1 cellular context compared by ENCODE assay signal in genomic region chr17:79796570-79797491, GRCh38.
TF ChIP-seq lines count a peak whose summit lies in the region.

CBX8 (minus strand) TSS chr17:79797077; CDS start chr17:79796998, 79 bp downstream.

TF ChIP-seq in K562, 482 proteins besides CTCF, POLR2A, EP300 and RAD21 (continued from another document and continues in another):
- TF ChIP-seq FIP1L1 (IDR thresholded peaks at IDR 0.05; ENCODE audit: low read depth, low read length, poor library complexity, severe bottlenecking) (no peak), SMAD1 (IDR thresholded peaks at IDR 0.05; ENCODE audit: low read depth, low read length, partially characterized antibody) (peak; percentile 34), ZBTB34 (CRISPR knock-in tag; IDR thresholded peaks at IDR 0.05) (no peak), JUND (IDR thresholded peaks at IDR 0.05; ENCODE audit: borderline replicate concordance, low read depth, low read length) (peak; percentile 87), JUND (tag; IDR thresholded peaks at IDR 0.05; ENCODE audit: borderline replicate concordance, low read depth, low read length) (peak; percentile 79; the same call in 1 of the 3 replicates), BCOR (IDR thresholded peaks at IDR 0.05) (0 out of 2 replicates have a peak, but pooled peaks have one; percentile 16), STAT5B (CRISPR knock-in tag; IDR thresholded peaks at IDR 0.05) (no peak), ZNF609 (CRISPR knock-in tag; IDR thresholded peaks at IDR 0.05; ENCODE audit: borderline replicate concordance) (no peak), CXXC5 (CRISPR knock-in tag; IDR thresholded peaks at IDR 0.05) (peak; percentile 87), HES1 (IDR thresholded peaks at IDR 0.05; ENCODE audit: low read depth) (no peak), ZBTB9 (CRISPR knock-in tag; IDR thresholded peaks at IDR 0.05) (0 out of 2 replicates have a peak, but pooled peaks have one; percentile 40), ZBTB11 (CRISPR knock-in tag; IDR thresholded peaks at IDR 0.05) (0 out of 6 replicates have a peak, but pooled peaks of 1 of the 3 experiments have one; percentile 46), NRF1 (conservative IDR thresholded peaks at IDR 0.05 in 1 of 2, IDR thresholded peaks at IDR 0.05 in 1 of 2) (peak; percentile 81 to 86), BHLHE40 (IDR thresholded peaks at IDR 0.05; ENCODE audit: low read length) (peak; percentile 32), FOXA3 (CRISPR knock-in tag; conservative IDR thresholded peaks at IDR 0.05 in 1 of 2, IDR thresholded peaks at IDR 0.05 in 1 of 2) (peak; percentile 25 to 41; a peak in 1 of 4 replicates), EP400 (IDR thresholded peaks at IDR 0.05) (peak; percentile 44; the same call in 1 of the 2 replicates), PHF8 (IDR thresholded peaks at IDR 0.05; ENCODE audit: borderline replicate concordance, low read length) (peak; percentile 83; the same call in 1 of the 2 replicates), ZNF354B (CRISPR knock-in tag; IDR thresholded peaks at IDR 0.05) (no peak), ZNF79 (CRISPR knock-in tag; IDR thresholded peaks at IDR 0.05; ENCODE audit: low read depth) (no peak), POLR2B (IDR thresholded peaks at IDR 0.05; ENCODE audit: low read depth, partially characterized antibody) (peak; percentile 60), ZFPM2 (CRISPR knock-in tag; IDR thresholded peaks at IDR 0.05) (no peak), PHF21A (IDR thresholded peaks at IDR 0.05; ENCODE audit: borderline replicate concordance, low read depth) (no peak), EGR1 (conservative IDR thresholded peaks at IDR 0.05) (peak; percentile 92), SOX6 (IDR thresholded peaks at IDR 0.05) (no peak), COPS2 (conservative IDR thresholded peaks at IDR 0.05) (no peak), USF1 (CRISPR knock-in tag; IDR thresholded peaks at IDR 0.05) (peak; percentile 83)
- TF ChIP-seq, protein P1, sequence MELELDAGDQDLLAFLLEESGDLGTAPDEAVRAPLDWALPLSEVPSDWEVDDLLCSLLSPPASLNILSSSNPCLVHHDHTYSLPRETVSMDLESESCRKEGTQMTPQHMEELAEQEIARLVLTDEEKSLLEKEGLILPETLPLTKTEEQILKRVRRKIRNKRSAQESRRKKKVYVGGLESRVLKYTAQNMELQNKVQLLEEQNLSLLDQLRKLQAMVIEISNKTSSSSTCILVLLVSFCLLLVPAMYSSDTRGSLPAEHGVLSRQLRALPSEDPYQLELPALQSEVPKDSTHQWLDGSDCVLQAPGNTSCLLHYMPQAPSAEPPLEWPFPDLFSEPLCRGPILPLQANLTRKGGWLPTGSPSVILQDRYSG (tag; conservative IDR thresholded peaks at IDR 0.05; ENCODE audit: low read depth): no peak
- TF ChIP-seq, protein P2, sequence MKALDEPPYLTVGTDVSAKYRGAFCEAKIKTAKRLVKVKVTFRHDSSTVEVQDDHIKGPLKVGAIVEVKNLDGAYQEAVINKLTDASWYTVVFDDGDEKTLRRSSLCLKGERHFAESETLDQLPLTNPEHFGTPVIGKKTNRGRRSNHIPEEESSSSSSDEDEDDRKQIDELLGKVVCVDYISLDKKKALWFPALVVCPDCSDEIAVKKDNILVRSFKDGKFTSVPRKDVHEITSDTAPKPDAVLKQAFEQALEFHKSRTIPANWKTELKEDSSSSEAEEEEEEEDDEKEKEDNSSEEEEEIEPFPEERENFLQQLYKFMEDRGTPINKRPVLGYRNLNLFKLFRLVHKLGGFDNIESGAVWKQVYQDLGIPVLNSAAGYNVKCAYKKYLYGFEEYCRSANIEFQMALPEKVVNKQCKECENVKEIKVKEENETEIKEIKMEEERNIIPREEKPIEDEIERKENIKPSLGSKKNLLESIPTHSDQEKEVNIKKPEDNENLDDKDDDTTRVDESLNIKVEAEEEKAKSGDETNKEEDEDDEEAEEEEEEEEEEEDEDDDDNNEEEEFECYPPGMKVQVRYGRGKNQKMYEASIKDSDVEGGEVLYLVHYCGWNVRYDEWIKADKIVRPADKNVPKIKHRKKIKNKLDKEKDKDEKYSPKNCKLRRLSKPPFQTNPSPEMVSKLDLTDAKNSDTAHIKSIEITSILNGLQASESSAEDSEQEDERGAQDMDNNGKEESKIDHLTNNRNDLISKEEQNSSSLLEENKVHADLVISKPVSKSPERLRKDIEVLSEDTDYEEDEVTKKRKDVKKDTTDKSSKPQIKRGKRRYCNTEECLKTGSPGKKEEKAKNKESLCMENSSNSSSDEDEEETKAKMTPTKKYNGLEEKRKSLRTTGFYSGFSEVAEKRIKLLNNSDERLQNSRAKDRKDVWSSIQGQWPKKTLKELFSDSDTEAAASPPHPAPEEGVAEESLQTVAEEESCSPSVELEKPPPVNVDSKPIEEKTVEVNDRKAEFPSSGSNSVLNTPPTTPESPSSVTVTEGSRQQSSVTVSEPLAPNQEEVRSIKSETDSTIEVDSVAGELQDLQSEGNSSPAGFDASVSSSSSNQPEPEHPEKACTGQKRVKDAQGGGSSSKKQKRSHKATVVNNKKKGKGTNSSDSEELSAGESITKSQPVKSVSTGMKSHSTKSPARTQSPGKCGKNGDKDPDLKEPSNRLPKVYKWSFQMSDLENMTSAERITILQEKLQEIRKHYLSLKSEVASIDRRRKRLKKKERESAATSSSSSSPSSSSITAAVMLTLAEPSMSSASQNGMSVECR (CRISPR knock-in tag; IDR thresholded peaks at IDR 0.05): peak; percentile 14
- TF ChIP-seq, protein P3, sequence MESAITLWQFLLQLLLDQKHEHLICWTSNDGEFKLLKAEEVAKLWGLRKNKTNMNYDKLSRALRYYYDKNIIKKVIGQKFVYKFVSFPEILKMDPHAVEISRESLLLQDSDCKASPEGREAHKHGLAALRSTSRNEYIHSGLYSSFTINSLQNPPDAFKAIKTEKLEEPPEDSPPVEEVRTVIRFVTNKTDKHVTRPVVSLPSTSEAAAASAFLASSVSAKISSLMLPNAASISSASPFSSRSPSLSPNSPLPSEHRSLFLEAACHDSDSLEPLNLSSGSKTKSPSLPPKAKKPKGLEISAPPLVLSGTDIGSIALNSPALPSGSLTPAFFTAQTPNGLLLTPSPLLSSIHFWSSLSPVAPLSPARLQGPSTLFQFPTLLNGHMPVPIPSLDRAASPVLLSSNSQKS (CRISPR knock-in tag; IDR thresholded peaks at IDR 0.05): no peak
- TF ChIP-seq, protein P4, sequence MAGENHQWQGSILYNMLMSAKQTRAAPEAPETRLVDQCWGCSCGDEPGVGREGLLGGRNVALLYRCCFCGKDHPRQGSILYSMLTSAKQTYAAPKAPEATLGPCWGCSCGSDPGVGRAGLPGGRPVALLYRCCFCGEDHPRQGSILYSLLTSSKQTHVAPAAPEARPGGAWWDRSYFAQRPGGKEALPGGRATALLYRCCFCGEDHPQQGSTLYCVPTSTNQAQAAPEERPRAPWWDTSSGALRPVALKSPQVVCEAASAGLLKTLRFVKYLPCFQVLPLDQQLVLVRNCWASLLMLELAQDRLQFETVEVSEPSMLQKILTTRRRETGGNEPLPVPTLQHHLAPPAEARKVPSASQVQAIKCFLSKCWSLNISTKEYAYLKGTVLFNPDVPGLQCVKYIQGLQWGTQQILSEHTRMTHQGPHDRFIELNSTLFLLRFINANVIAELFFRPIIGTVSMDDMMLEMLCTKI (IDR thresholded peaks at IDR 0.05; ENCODE audit: partially characterized antibody): no peak
